ENCODE assay signal across 16 cellular contexts in the genomic region with DNA sequence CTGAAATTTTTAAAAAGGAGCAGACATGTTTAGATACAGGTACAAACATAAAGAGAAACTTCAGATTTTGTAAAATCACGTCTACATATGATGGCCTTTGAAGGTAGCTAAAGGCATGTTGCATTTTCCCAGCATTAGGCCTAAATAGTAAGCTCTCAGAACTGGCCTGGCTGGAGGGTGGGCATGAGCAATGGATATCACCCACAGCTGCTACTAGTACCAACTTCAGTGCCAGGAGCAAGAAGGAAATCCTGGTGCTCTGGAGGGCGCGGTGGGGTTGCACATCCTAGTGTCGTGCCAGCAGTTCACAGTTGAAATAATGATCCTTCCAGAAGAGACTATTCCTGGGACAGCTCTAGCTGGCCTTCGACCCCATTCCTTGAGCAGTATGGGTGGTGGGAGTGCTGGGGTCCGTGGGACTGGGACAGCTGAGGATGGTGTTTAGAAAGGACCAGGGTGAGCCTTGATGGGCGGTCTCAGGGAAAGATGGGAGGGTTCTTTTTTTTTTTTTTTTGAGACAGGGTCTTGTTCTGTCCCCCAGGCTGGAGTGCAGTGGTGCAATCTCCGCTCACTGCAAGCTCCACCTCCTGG. TPM values are rescaled to one million over a fixed set of nuclear protein-coding genes. Genes with fewer than 3 reads are reported as not detected.
DNase-seq lines count a peak whose midpoint lies in the region; ATAC-seq, FAIRE-seq and TF ChIP-seq lines count a peak whose summit lies in the region.
"Had no signal": no experiment of that assay in that cellular context is flagged by ENCODE, and none has a peak within 500 bp of the region (broad histone marks: within the 10 kb centered on the region; RNA-seq: fewer than 3 reads in every experiment).

No MANE protein-coding gene starts in this region.

- POLR2A ChIA-PET in SK-N-SH (lab: Yijun Ruan, JAX): interaction anchor here (0.6 kb wide), 1 partner anchor 38 kb away, joined by 4 read pairs; no protein-coding TSS in a partner anchor
- POLR2A ChIA-PET in HepG2 (lab: Yijun Ruan, JAX): no interaction called here

- TF ChIP-seq EP300 in SK-N-SH (IDR thresholded peaks at IDR 0.05; ENCODE audit: borderline replicate concordance in 1 of 2, low read depth in 1 of 2, low read length in 1 of 2) (no peak), HepG2 (IDR thresholded peaks at IDR 0.05; ENCODE audit: low read depth in 2 of 2, low read length in 2 of 2) (no peak), HepG2 (CRISPR knock-in tag; IDR thresholded peaks at IDR 0.05; ENCODE audit: borderline replicate concordance) (no peak)

- no peak for FAIRE-seq in HepG2 (lab: Jason Lieb, UNC)

- no peak for TF ChIP-seq RAD21 in SK-N-SH (IDR thresholded peaks at IDR 0.05; ENCODE audit: low read length)
- no peak for TF ChIP-seq RAD21 in HepG2 (CRISPR knock-in tag; IDR thresholded peaks at IDR 0.05)

- H3K9ac ChIP-seq in SK-N-SH: no peak overlapping the region
- no peak overlapping the region for H3K9ac ChIP-seq in HepG2 (ENCODE audit: insufficient read depth, low read depth, low read length)

- no peaks in the 10 kb centered on the region for H3F3A ChIP-seq in SK-N-SH (replicated peaks; ENCODE audit: insufficient read depth)

- BruUV-seq in HepG2 (replicated peaks; lab: Mats Ljungman, UMichigan): no TSS peak

- ATAC-seq in right cardiac atrium: no peak
- ATAC-seq in Right ventricle myocardium superior (ENCODE audit: poor library complexity): no peak
- ATAC-seq in gastrocnemius medialis: peak in 1 of 2 donors; percentile 1
- no peak for ATAC-seq in HepG2

- no peaks in the 10 kb centered on the region for H3K9me3 ChIP-seq in right cardiac atrium (ENCODE audit: control insufficient read depth, low read length)
- no peaks in the 10 kb centered on the region for H3K9me3 ChIP-seq in muscle layer of duodenum (ENCODE audit: control insufficient read depth in 1 of 2, low read length in 2 of 2)
- H3K9me3 ChIP-seq in gastrocnemius medialis: no peaks in the 10 kb centered on the region
- H3K9me3 ChIP-seq in vagina: no peaks in the 10 kb centered on the region
- no peaks in the 10 kb centered on the region for H3K9me3 ChIP-seq in SK-N-SH
- H3K9me3 ChIP-seq in HepG2 (ENCODE audit: low read length): no peaks in the 10 kb centered on the region
- H3K9me3 ChIP-seq: Caco-2, Peyer's patch had no signal

- H3K4me1 ChIP-seq in right cardiac atrium (ENCODE audit: control insufficient read depth, insufficient read depth, low read length) (no peaks in the 10 kb centered on the region), muscle layer of duodenum (ENCODE audit: control insufficient read depth in 1 of 2, insufficient read depth in 2 of 2, low read length in 2 of 2) (no peaks in the 10 kb centered on the region), gastrocnemius medialis (peaks cover 17 to 48% of the 10 kb centered on the region in 2 donors), vagina (peaks cover 11% of the 10 kb centered on the region), SK-N-SH (ENCODE audit: control insufficient read depth in 1 of 2, insufficient read depth in 2 of 2, low read depth in 1 of 2, low read length in 1 of 2) (no peaks in the 10 kb centered on the region; a peak in 1 of 4 replicates), HepG2 (ENCODE audit: insufficient read depth, low read length) (peaks cover 5% of the 10 kb centered on the region; the same call in 1 of the 2 replicates)
- H3K4me1 ChIP-seq: Caco-2 had no signal

- TF ChIP-seq CTCF in gastrocnemius medialis (IDR thresholded peaks at IDR 0.05 in 4 of 5, conservative IDR thresholded peaks at IDR 0.05 in 1 of 5) (no peak), vagina (IDR thresholded peaks at IDR 0.05) (no peak), SK-N-SH (IDR thresholded peaks at IDR 0.05) (no peak), HepG2 (CRISPR knock-in tag; IDR thresholded peaks at IDR 0.05) (no peak)

- in situ Hi-C loops in gastrocnemius medialis (cut with MboI; ENCODE audit: low sequenced_read_pairs in 4 of 4) (no loop called here), HepG2 (cut with HindIII; ENCODE audit: extremely low pct_ligation_motif_present, low pct_unique_long_range_greater_than_20kb) (no loop called here)

- DNase-seq in right cardiac atrium: no peak
- no peak for DNase-seq in Right ventricle myocardium superior
- peak in 1 of 2 donors; percentile 63 for DNase-seq in gastrocnemius medialis
- DNase-seq in vagina (ENCODE audit: extremely low spot score in 2 of 2): no peak
- DNase-seq in SK-N-SH: no peak
- DNase-seq in HepG2 (ENCODE audit: low spot score): no peak
- no peak for DNase-seq in activated CD8-positive, alpha-beta memory T cell treated with anti-CD3 and anti-CD28 coated beads, Interleukin-2, amount 50 U/mL, for 48 hours
- DNase-seq: Caco-2, Kasumi-1, NCI-H1417, NCI-H2029, NCI-H510A, Peyer's patch had no signal

- H3K79me2 ChIP-seq in SK-N-SH (ENCODE audit: insufficient read depth) (no peaks in the 10 kb centered on the region), HepG2 (ENCODE audit: insufficient read depth, low read length) (no peaks in the 10 kb centered on the region)

- no peaks in the 10 kb centered on the region for H3K27me3 ChIP-seq in right cardiac atrium (ENCODE audit: control insufficient read depth, insufficient read depth)
- H3K27me3 ChIP-seq in muscle layer of duodenum (ENCODE audit: low read depth, low read length): peaks cover 9% of the 10 kb centered on the region
- H3K27me3 ChIP-seq in gastrocnemius medialis: no peaks in the 10 kb centered on the region
- no peaks in the 10 kb centered on the region for H3K27me3 ChIP-seq in vagina
- H3K27me3 ChIP-seq in SK-N-SH (ENCODE audit: insufficient read depth): no peaks in the 10 kb centered on the region
- H3K27me3 ChIP-seq in HepG2 (ENCODE audit: control insufficient read depth in 1 of 2, insufficient read depth in 2 of 2, low read length in 2 of 2): peaks cover 2 to 56% of the 10 kb centered on the region in 2 experiments; a peak in 4 of 5 replicates

- peak overlapping the region; percentile 4 for H3K4me3 ChIP-seq in right cardiac atrium (ENCODE audit: low read length)
- H3K4me3 ChIP-seq in muscle layer of duodenum (ENCODE audit: low read depth in 1 of 2, low read length in 2 of 2): peak overlapping the region; percentile 53 to 70
- H3K4me3 ChIP-seq in gastrocnemius medialis: peak overlapping the region; percentile 15 to 79 (median 26)
- peak overlapping the region; percentile 12 to 31 for H3K4me3 ChIP-seq in vagina
- H3K4me3 ChIP-seq in SK-N-SH (ENCODE audit: low read depth in 2 of 2, low read length in 1 of 2): no peak overlapping the region
- no peak overlapping the region for H3K4me3 ChIP-seq in HepG2 (replicated peaks in 1 of 3; ENCODE audit: insufficient read depth in 1 of 3, low read depth in 2 of 3, low read length in 3 of 3)

- H3K27ac ChIP-seq in right cardiac atrium (ENCODE audit: low read length): peak overlapping the region; percentile 55
- H3K27ac ChIP-seq in muscle layer of duodenum (ENCODE audit: low read length): peak overlapping the region; percentile 10
- peak overlapping the region; percentile 95 to 100 (median 98) for H3K27ac ChIP-seq in gastrocnemius medialis
- no peak overlapping the region for H3K27ac ChIP-seq in vagina
- H3K27ac ChIP-seq in SK-N-SH (ENCODE audit: low read depth in 2 of 2, low read length in 1 of 2): no peak overlapping the region
- H3K27ac ChIP-seq in HepG2 (ENCODE audit: extremely low read length, insufficient read depth, low read length): no peak overlapping the region

- H3K36me3 ChIP-seq in muscle layer of duodenum (ENCODE audit: control insufficient read depth in 1 of 2, insufficient read depth in 2 of 2, low read length in 2 of 2): peaks cover 4 to 5% of the 10 kb centered on the region in 2 donors
- H3K36me3 ChIP-seq in gastrocnemius medialis: peaks cover 0 to 60% of the 10 kb centered on the region in 2 donors
- H3K36me3 ChIP-seq in vagina: no peaks in the 10 kb centered on the region
- no peaks in the 10 kb centered on the region for H3K36me3 ChIP-seq in SK-N-SH (replicated peaks in 1 of 2; ENCODE audit: control insufficient read depth in 1 of 2, insufficient read depth in 2 of 2, low read length in 1 of 2)
- no peaks in the 10 kb centered on the region for H3K36me3 ChIP-seq in HepG2 (replicated peaks in 1 of 2; ENCODE audit: control insufficient read depth in 1 of 2, insufficient read depth in 2 of 2, low read length in 2 of 2)
- H3K36me3 ChIP-seq: Peyer's patch had no signal

- no peaks in the 10 kb centered on the region for H3K9me2 ChIP-seq in SK-N-SH

- TF ChIP-seq POLR2A in gastrocnemius medialis (IDR thresholded peaks at IDR 0.05) (peak in 1 of 2 donors; percentile 2), vagina (IDR thresholded peaks at IDR 0.05) (no peak), HepG2 (IDR thresholded peaks at IDR 0.05; ENCODE audit: insufficient read depth in 1 of 2, low read depth in 2 of 2, low read length in 2 of 2) (no peak)

- H2AFZ ChIP-seq in SK-N-SH (ENCODE audit: low read depth) (no peak overlapping the region), HepG2 (ENCODE audit: low read length) (no peak overlapping the region)

- WGBS in right cardiac atrium: 73% methylated on average over 8 of the region's 8 CpGs
- 90% methylated on average over 8 of the region's 8 CpGs for WGBS in SK-N-SH (ENCODE audit: low lambda C conversion rate)
- WGBS in HepG2 (ENCODE audit: low lambda C conversion rate): 30% methylated on average over 8 of the region's 8 CpGs

- intact Hi-C loops in right cardiac atrium (cut with DNase I) (no loop called here), Right ventricle myocardium superior (cut with DNase I) (no loop called here), gastrocnemius medialis (cut with DNase I; ENCODE audit: low total_unique reads) (loop anchor here (10.0 kb wide), 1 partner anchor 1588 kb away; no protein-coding TSS in a partner anchor), vagina (cut with DNase I) (no loop called here), HepG2 (cut with micrococcal nuclease; ENCODE audit: unreplicated experiment) (no loop called here)

- H3K4me2 ChIP-seq in SK-N-SH: no peak overlapping the region
- no peak overlapping the region for H3K4me2 ChIP-seq in HepG2 (ENCODE audit: low read depth, low read length)

- H4K20me1 ChIP-seq in SK-N-SH (ENCODE audit: insufficient read depth) (no peaks in the 10 kb centered on the region), HepG2 (ENCODE audit: insufficient read depth, low read length) (no peaks in the 10 kb centered on the region)

- CTCF ChIA-PET in SK-N-SH (lab: Yijun Ruan, JAX) (interaction anchor here (0.9 to 1.5 kb wide), 3 partner anchors 19 to 119 kb away, joined by 3 to 5 read pairs (median 3); no protein-coding TSS in a partner anchor), HepG2 (lab: Yijun Ruan, JAX; ENCODE audit: low intra/inter-chr PET ratio, low total read pairs) (no interaction called here)

RNA-seq across cellular contexts. Expression of a gene that starts 4.9 kb away (rescaled TPM):
- total RNA-seq in right cardiac atrium (over 10,000 TPM in 1 of 4 donors, 1,000 to 10,000 TPM in 3; 6,970 to 10,932 (median 7,338) TPM), Right ventricle myocardium superior (12,920 TPM), gastrocnemius medialis (over 10,000 TPM; 19,008 to 28,635 (median 23,575) TPM), vagina (883 TPM), HepG2 (2016; rRNA removed; fragmentation: Illumina TruSeq; extraction: Trizol) (not detected in 2 replicates)
- polyA plus RNA-seq in right cardiac atrium (9,146 TPM), SK-N-SH (2012; rRNA removed) (0.21 and 0.28 TPM in 2 replicates), HepG2 (2011; rRNA removed) (0.21 TPM in 1 of 2 replicates, not detected in the other)
- polyA plus RNA-seq in SK-N-SH (2012; cell fraction: cytosol; rRNA removed): 0.18 and 0.20 TPM in 2 replicates
- polyA plus RNA-seq in SK-N-SH (2012; cell fraction: nucleus; rRNA removed): 0.07 and 0.26 TPM in 2 replicates
- 0.10 TPM in 1 of 2 replicates, not detected in the other for total RNA-seq in HepG2 (2016; cell fraction: cytosol; rRNA removed; fragmentation: Illumina TruSeq; extraction: Trizol; ENCODE audit: low read depth)
- total RNA-seq in HepG2 (2016; cell fraction: insoluble cytoplasmic fraction; rRNA removed; fragmentation: Illumina TruSeq; extraction: Trizol): not detected in 2 replicates
- total RNA-seq in HepG2 (2016; cell fraction: membrane; rRNA removed; fragmentation: Illumina TruSeq; extraction: Trizol): not detected in 2 replicates
- total RNA-seq in HepG2 (2016; cell fraction: nucleus; rRNA removed; fragmentation: Illumina TruSeq; extraction: Trizol): not detected in 2 replicates
- 0.05 and 0.09 TPM in 2 replicates for polyA plus RNA-seq in HepG2 (2011; cell fraction: cytosol; rRNA removed)
- polyA plus RNA-seq in HepG2 (2011; cell fraction: nucleus; rRNA removed): 0.51 TPM in 1 of 2 replicates, not detected in the other
- polyA plus RNA-seq in HepG2 (2012): not detected in 2 replicates
- not detected in 2 replicates for polyA plus RNA-seq in HepG2 (2016; cell fraction: cytosol; fragmentation: Illumina TruSeq; extraction: Trizol; ENCODE audit: low read depth)
- not detected in 2 replicates for polyA plus RNA-seq in HepG2 (2016; cell fraction: insoluble cytoplasmic fraction; fragmentation: Illumina TruSeq; extraction: Trizol; ENCODE audit: low read depth)
- not detected in 2 replicates for polyA plus RNA-seq in HepG2 (2016; cell fraction: membrane; fragmentation: Illumina TruSeq; extraction: Trizol; ENCODE audit: low read depth)
- polyA plus RNA-seq in HepG2 (2016; cell fraction: nucleus; fragmentation: Illumina TruSeq; extraction: Trizol; ENCODE audit: insufficient read depth, low read depth): not detected in 2 replicates
- polyA minus RNA-seq in HepG2 (2011; rRNA and poly(A)+ RNA removed; ENCODE audit: low replicate concordance): 0.06 and 8.3 TPM in 2 replicates
- polyA minus RNA-seq in HepG2 (2011; cell fraction: cytosol; rRNA and poly(A)+ RNA removed): not detected in 2 replicates
- polyA minus RNA-seq in HepG2 (2011; cell fraction: nucleus; rRNA and poly(A)+ RNA removed): not detected in 2 replicates
- total RNA-seq: A673, Caco-2 had no signal

RNA-seq across cellular contexts. Expression of a gene that starts 11.6 kb away (rescaled TPM):
- total RNA-seq in right cardiac atrium (100 to 1,000 TPM; 122 to 176 (median 159) TPM), Right ventricle myocardium superior (103 TPM), gastrocnemius medialis (100 to 1,000 TPM; 104 to 387 (median 222) TPM), vagina (28.2 TPM), HepG2 (2016; rRNA removed; fragmentation: Illumina TruSeq; extraction: Trizol) (0.18 TPM in 1 of 2 replicates, not detected in the other)
- polyA plus RNA-seq in right cardiac atrium (85.5 TPM), SK-N-SH (2012; rRNA removed) (98.3 and 107 TPM in 2 replicates), HepG2 (2011; rRNA removed) (0.24 and 0.94 TPM in 2 replicates)
- polyA plus RNA-seq in SK-N-SH (2012; cell fraction: cytosol; rRNA removed): 27.8 and 36.3 TPM in 2 replicates
- polyA plus RNA-seq in SK-N-SH (2012; cell fraction: nucleus; rRNA removed): 717 and 872 TPM in 2 replicates
- 0.51 TPM in 1 of 2 replicates, not detected in the other for total RNA-seq in HepG2 (2016; cell fraction: cytosol; rRNA removed; fragmentation: Illumina TruSeq; extraction: Trizol; ENCODE audit: low read depth)
- 0.06 TPM in 1 of 2 replicates, not detected in the other for total RNA-seq in HepG2 (2016; cell fraction: insoluble cytoplasmic fraction; rRNA removed; fragmentation: Illumina TruSeq; extraction: Trizol)
- 0.12 and 1.1 TPM in 2 replicates for total RNA-seq in HepG2 (2016; cell fraction: membrane; rRNA removed; fragmentation: Illumina TruSeq; extraction: Trizol)
- total RNA-seq in HepG2 (2016; cell fraction: nucleus; rRNA removed; fragmentation: Illumina TruSeq; extraction: Trizol): 0.71 TPM in 1 of 2 replicates, not detected in the other
- polyA plus RNA-seq in HepG2 (2011; cell fraction: cytosol; rRNA removed): 0.13 and 0.20 TPM in 2 replicates
- 0.45 and 1.0 TPM in 2 replicates for polyA plus RNA-seq in HepG2 (2011; cell fraction: nucleus; rRNA removed)
- 0.93 and 1.4 TPM in 2 replicates for polyA plus RNA-seq in HepG2 (2012)
- 0.38 and 0.63 TPM in 2 replicates for polyA plus RNA-seq in HepG2 (2016; cell fraction: cytosol; fragmentation: Illumina TruSeq; extraction: Trizol; ENCODE audit: low read depth)
- 0.98 TPM in 1 of 2 replicates, not detected in the other for polyA plus RNA-seq in HepG2 (2016; cell fraction: insoluble cytoplasmic fraction; fragmentation: Illumina TruSeq; extraction: Trizol; ENCODE audit: low read depth)
- 0.58 and 1.4 TPM in 2 replicates for polyA plus RNA-seq in HepG2 (2016; cell fraction: membrane; fragmentation: Illumina TruSeq; extraction: Trizol; ENCODE audit: low read depth)
- 0.41 TPM in 1 of 2 replicates, not detected in the other for polyA plus RNA-seq in HepG2 (2016; cell fraction: nucleus; fragmentation: Illumina TruSeq; extraction: Trizol; ENCODE audit: insufficient read depth, low read depth)
- polyA minus RNA-seq in HepG2 (2011; rRNA and poly(A)+ RNA removed; ENCODE audit: low replicate concordance): 0.44 and 4.0 TPM in 2 replicates
- not detected in 2 replicates for polyA minus RNA-seq in HepG2 (2011; cell fraction: cytosol; rRNA and poly(A)+ RNA removed)
- polyA minus RNA-seq in HepG2 (2011; cell fraction: nucleus; rRNA and poly(A)+ RNA removed): 0.37 and 1.8 TPM in 2 replicates
- polyA plus RNA-seq: CD14-positive monocyte had no signal

RNA-seq across cellular contexts. Expression of a gene that starts 35.3 kb away (rescaled TPM):
- total RNA-seq in right cardiac atrium: 10 to 100 TPM; 42.2 to 58.8 (median 56.2) TPM
- 50.0 TPM for polyA plus RNA-seq in right cardiac atrium
- 76.5 TPM for total RNA-seq in Right ventricle myocardium superior
- 100 to 1,000 TPM in 1 of 4 donors, 10 to 100 TPM in 3; 56.0 to 147 (median 65.3) TPM for total RNA-seq in gastrocnemius medialis
- 62.9 TPM for total RNA-seq in vagina
- polyA plus RNA-seq in SK-N-SH (2012; rRNA removed): 80.7 and 92.6 TPM in 2 replicates
- polyA plus RNA-seq in SK-N-SH (2012; cell fraction: cytosol; rRNA removed): 27.9 and 49.5 TPM in 2 replicates
- polyA plus RNA-seq in SK-N-SH (2012; cell fraction: nucleus; rRNA removed): 188 and 246 TPM in 2 replicates
- 103 and 104 TPM in 2 replicates for total RNA-seq in HepG2 (2016; rRNA removed; fragmentation: Illumina TruSeq; extraction: Trizol)
- total RNA-seq in HepG2 (2016; cell fraction: cytosol; rRNA removed; fragmentation: Illumina TruSeq; extraction: Trizol; ENCODE audit: low read depth): 50.2 and 51.7 TPM in 2 replicates
- 93.4 and 106 TPM in 2 replicates for total RNA-seq in HepG2 (2016; cell fraction: insoluble cytoplasmic fraction; rRNA removed; fragmentation: Illumina TruSeq; extraction: Trizol)
- total RNA-seq in HepG2 (2016; cell fraction: membrane; rRNA removed; fragmentation: Illumina TruSeq; extraction: Trizol): 77.6 and 92.7 TPM in 2 replicates
- total RNA-seq in HepG2 (2016; cell fraction: nucleus; rRNA removed; fragmentation: Illumina TruSeq; extraction: Trizol): 62.5 and 67.1 TPM in 2 replicates
- 109 and 130 TPM in 2 replicates for polyA plus RNA-seq in HepG2 (2011; rRNA removed)
- polyA plus RNA-seq in HepG2 (2011; cell fraction: cytosol; rRNA removed): 66.5 and 97.7 TPM in 2 replicates
- polyA plus RNA-seq in HepG2 (2011; cell fraction: nucleus; rRNA removed): 277 and 306 TPM in 2 replicates
- 76.3 and 101 TPM in 2 replicates for polyA plus RNA-seq in HepG2 (2012)
- 62.5 and 80.3 TPM in 2 replicates for polyA plus RNA-seq in HepG2 (2016; cell fraction: cytosol; fragmentation: Illumina TruSeq; extraction: Trizol; ENCODE audit: low read depth)
- polyA plus RNA-seq in HepG2 (2016; cell fraction: insoluble cytoplasmic fraction; fragmentation: Illumina TruSeq; extraction: Trizol; ENCODE audit: low read depth): 93.7 and 94.8 TPM in 2 replicates
- polyA plus RNA-seq in HepG2 (2016; cell fraction: membrane; fragmentation: Illumina TruSeq; extraction: Trizol; ENCODE audit: low read depth): 72.3 and 84.5 TPM in 2 replicates
- 145 and 149 TPM in 2 replicates for polyA plus RNA-seq in HepG2 (2016; cell fraction: nucleus; fragmentation: Illumina TruSeq; extraction: Trizol; ENCODE audit: insufficient read depth, low read depth)
- 78.0 and 193 TPM in 2 replicates for polyA minus RNA-seq in HepG2 (2011; rRNA and poly(A)+ RNA removed; ENCODE audit: low replicate concordance)
- 37.2 and 45.9 TPM in 2 replicates for polyA minus RNA-seq in HepG2 (2011; cell fraction: cytosol; rRNA and poly(A)+ RNA removed)
- polyA minus RNA-seq in HepG2 (2011; cell fraction: nucleus; rRNA and poly(A)+ RNA removed): 77.3 and 82.6 TPM in 2 replicates

Comparison
In these comparisons a context has a peak if more than half of its experiments do, and no peak if none do; other contexts are left out.
1. H3K27ac ChIP-seq: peak in right cardiac atrium (single experiment), muscle layer of duodenum (single experiment) and gastrocnemius medialis (4 of 4); none in vagina (single experiment), SK-N-SH (0 of 2) and HepG2 (single experiment).
2. H3K4me3 ChIP-seq: peak in right cardiac atrium (single experiment), muscle layer of duodenum (2 of 2), gastrocnemius medialis (4 of 4) and vagina (2 of 2); none in SK-N-SH (0 of 2) and HepG2 (0 of 3).
3. RNA of a gene that starts 4.9 kb away (total RNA-seq): 19,008 to 28,635 TPM in gastrocnemius medialis, 12,920 TPM in Right ventricle myocardium superior (single experiment), 6,970 to 10,932 TPM in right cardiac atrium and 883 TPM in vagina (single experiment); 0.10 TPM in HepG2; every median in the first group is over 100 times any median in the second.
4. RNA of a gene that starts 11.6 kb away (total RNA-seq): 104 to 387 TPM in gastrocnemius medialis, 122 to 176 TPM in right cardiac atrium, 103 TPM in Right ventricle myocardium superior (single experiment) and 28.2 TPM in vagina (single experiment); 0.06 to 1.1 TPM in HepG2; every median in the first group is over 10 times any median in the second.